Comparison of ENCODE assay signal across 27 cellular contexts in genomic region chr7:7276151-7276550, GRCh38.
DNase-seq lines count a peak whose midpoint lies in the region; ATAC-seq, FAIRE-seq and TF ChIP-seq lines count a peak whose summit lies in the region.
"Had no signal": no experiment of that assay in that cellular context is flagged by ENCODE, and none has a peak within 500 bp of the region (broad histone marks: within the 10 kb centered on the region; RNA-seq: fewer than 3 reads in every experiment).

No MANE protein-coding gene starts in this region.

- TF ChIP-seq CTCF in parathyroid adenoma (IDR thresholded peaks at IDR 0.05) (no peak), esophagus muscularis mucosa (IDR thresholded peaks at IDR 0.05) (no peak)

- H3K4me3 ChIP-seq in parathyroid adenoma (ENCODE audit: low read depth, low read length) (no peak overlapping the region), esophagus muscularis mucosa (no peak overlapping the region)
- H3K4me3 ChIP-seq: body of pancreas, GM23248, K562, left lung, SJSA1, uterus had no signal

- ATAC-seq in HG03108 (IDR thresholded peaks at IDR 0.05; ENCODE audit: unreplicated experiment), result no peak
- ATAC-seq: activated CD8-positive, alpha-beta T cell treated with anti-CD3 and anti-CD28 coated beads, Interleukin-2, amount 10 ng/mL, durations not matched to agents 7 days and 5 days; activated naive CD8-positive, alpha-beta T cell treated with anti-CD3 and anti-CD28 coated beads, Interleukin-2, amount 50 U/mL, for 24 hours; body of pancreas; K562; left lung; stimulated activated effector memory CD8-positive, alpha-beta T cell treated with anti-CD3 and anti-CD28 coated beads, Interleukin-12 subunit alpha, Interleukin-12 subunit beta, amount 100 ng/mL, for 72 hours had no signal

- intact Hi-C loops in esophagus muscularis mucosa (cut with DNase I), result no loop called here

- 40% methylated on average over 3 of the region's 3 CpGs for WGBS in esophagus muscularis mucosa

- peak overlapping the region; percentile 63 for H2AFZ ChIP-seq in parathyroid adenoma
- H2AFZ ChIP-seq: GM23248 had no signal

- no peak overlapping the region for H3K4me2 ChIP-seq in parathyroid adenoma (ENCODE audit: low read length)

- H3K4me1 ChIP-seq in parathyroid adenoma, result peaks cover 22% of the 10 kb centered on the region
- H3K4me1 ChIP-seq in esophagus muscularis mucosa, result no peaks in the 10 kb centered on the region
- H3K4me1 ChIP-seq: body of pancreas, left lung, SJSA1, uterus had no signal

- TF ChIP-seq POLR2A in esophagus muscularis mucosa (IDR thresholded peaks at IDR 0.05; ENCODE audit: low read depth), result no peak

- H3K9me3 ChIP-seq in parathyroid adenoma (ENCODE audit: control insufficient read depth, low read length) (no peaks in the 10 kb centered on the region), esophagus muscularis mucosa (peaks cover 0 to 5% (median 0%) of the 10 kb centered on the region in 4 donors)
- H3K9me3 ChIP-seq: body of pancreas, left lung, SJSA1, uterus had no signal

- H3K27me3 ChIP-seq in parathyroid adenoma (ENCODE audit: control insufficient read depth, insufficient read depth, low read length) (no peaks in the 10 kb centered on the region), esophagus muscularis mucosa (no peaks in the 10 kb centered on the region)
- H3K27me3 ChIP-seq: body of pancreas, left lung, uterus had no signal

- no peak overlapping the region for H3K9ac ChIP-seq in parathyroid adenoma
- H3K9ac ChIP-seq: GM23248 had no signal

- TF ChIP-seq EP300 in esophagus muscularis mucosa (IDR thresholded peaks at IDR 0.05), result no peak

- no peaks in the 10 kb centered on the region for H3K36me3 ChIP-seq in parathyroid adenoma (ENCODE audit: control insufficient read depth, insufficient read depth, low read length)
- H3K36me3 ChIP-seq in esophagus muscularis mucosa, result no peaks in the 10 kb centered on the region
- H3K36me3 ChIP-seq: left lung, SJSA1, uterus had no signal

- FAIRE-seq in urothelium cell line (lab: Jason Lieb, UNC), result no peak
- FAIRE-seq: K562 had no signal

- DNase-seq in DMS79 treated with DMSO at 0.1 percent for 48 hours (lab: John Stamatoyannopoulos, UW), result peak; percentile 14
- DNase-seq in NCI-H2171 (lab: John Stamatoyannopoulos, UW), result peak; percentile 51
- peak; percentile 75 for DNase-seq in astrocyte of the hippocampus (ENCODE audit: low read depth, low spot score)
- DNase-seq in esophagus muscularis mucosa (ENCODE audit: extremely low spot score), result no peak
- DNase-seq in urothelium cell line (ENCODE audit: low spot score), result no peak
- DNase-seq: activated CD8-positive, alpha-beta T cell treated with anti-CD3 and anti-CD28 coated beads, Interleukin-2, amount 10 ng/mL, durations not matched to agents 7 days and 5 days; activated effector memory CD4-positive, alpha-beta T cell treated with Interleukin-2 at 50 U/mL for 16 hours; activated naive CD8-positive, alpha-beta T cell treated with anti-CD3 and anti-CD28 coated beads, Interleukin-2, amount 50 U/mL, for 24 hours; activated T-cell treated with anti-CD3 and anti-CD28 coated beads for 4 hours; body of pancreas; foreskin melanocyte; GM23248; hippocampal formation; immature natural killer cell; left lung; mesendoderm; naive B cell; NCI-H1694 treated with DMSO at 0.1 percent for 48 hours; NCI-H510A; NK-92 treated with Interleukin-12 subunit alpha and Interleukin-12 subunit beta, amount 100 ng/mL, for 24 hours; retina; uterus had no signal

- no peaks in the 10 kb centered on the region for H3K79me2 ChIP-seq in parathyroid adenoma

- H3K27ac ChIP-seq in parathyroid adenoma, result peak overlapping the region; percentile 37
- H3K27ac ChIP-seq in esophagus muscularis mucosa (replicated peaks in 1 of 4), result no peak overlapping the region
- H3K27ac ChIP-seq: body of pancreas, GM23248, left lung, SJSA1, uterus had no signal

Comparison
In these comparisons a context has a peak if more than half of its experiments do, and no peak if none do; other contexts are left out.
1. DNase-seq: peak in DMS79 treated with DMSO at 0.1 percent for 48 hours (single experiment), NCI-H2171 (single experiment) and astrocyte of the hippocampus (single experiment); none in esophagus muscularis mucosa (single experiment) and urothelium cell line (single experiment).